In genomic region chr1:67134692-67135091, GRCh38 we compare ENCODE assay signal across 10 cellular contexts. TPM values are rescaled to one million over a fixed set of nuclear protein-coding genes. Genes with fewer than 3 reads are reported as not detected.
A peak's percentile ranks its signal among the peaks of the same experiment; 100 is the strongest.
DNase-seq lines count a peak whose midpoint lies in the region; ATAC-seq, FAIRE-seq and TF ChIP-seq lines count a peak whose summit lies in the region.
"Had no signal": no experiment of that assay in that cellular context is flagged by ENCODE, and none has a peak within 500 bp of the region (broad histone marks: within the 10 kb centered on the region; RNA-seq: fewer than 3 reads in every experiment).

TSS of gene C1orf141 (minus strand) at chr1:67134970. CDS start at chr1:67127240, 7,730 bp downstream.

- TF ChIP-seq CTCF in breast epithelium (IDR thresholded peaks at IDR 0.05) (no peak), MCF 10A (IDR thresholded peaks at IDR 0.05; ENCODE audit: unreplicated experiment) (no peak), H1 (IDR thresholded peaks at IDR 0.05; ENCODE audit: control extremely low read depth in 1 of 3, insufficient read depth in 1 of 3, low read depth in 1 of 3, low read length in 3 of 3) (no peak), mesothelial cell of epicardium (IDR thresholded peaks at IDR 0.05; ENCODE audit: unreplicated experiment) (no peak), upper lobe of right lung (IDR thresholded peaks at IDR 0.05) (no peak)

- no peak within 1 kb of the TSS for H4K91ac ChIP-seq in H1 (replicated peaks; ENCODE audit: insufficient read length, low read length)

- ATAC-seq in upper lobe of right lung (peak; percentile 60), HG02588 (IDR thresholded peaks at IDR 0.05; ENCODE audit: unreplicated experiment) (no peak)

- H3K27ac Mint-ChIP-seq in MCF 10A (ENCODE audit: low read depth, unreplicated experiment) (no peak within 1 kb of the TSS), mesothelial cell of epicardium (peak within 1 kb of the TSS; percentile 45)

- no peaks in the 10 kb centered on the region for H3K79me2 ChIP-seq in H1 (ENCODE audit: control insufficient read depth in 1 of 2, insufficient read depth in 2 of 2, low read length in 2 of 2)

- H2BK5ac ChIP-seq in H1 (ENCODE audit: low read depth, low read length), result no peak within 1 kb of the TSS

- H2BK20ac ChIP-seq in H1 (ENCODE audit: low read length), result no peak within 1 kb of the TSS

- CTCF ChIA-PET in MCF 10A (lab: Yijun Ruan, JAX), result interaction anchor here (0.6 to 5.7 kb wide), 2 partner anchors 10 to 14 kb away, joined by 4 to 36 read pairs; no protein-coding TSS in a partner anchor
- CTCF ChIA-PET in H1 (lab: Charles Lee; ENCODE audit: partially characterized antibody), result interaction anchor here (0.6 to 4.1 kb wide), 7 partner anchors 8 to 409 kb away, joined by 3 to 20 read pairs (median 5); no protein-coding TSS in a partner anchor

- POLR2A ChIA-PET in MCF 10A (lab: Yijun Ruan, JAX) (interaction anchor here (1.4 to 1.6 kb wide), 2 partner anchors 74 to 82 kb away, joined by 4 to 5 read pairs; no protein-coding TSS in a partner anchor), H1 (lab: Charles Lee; ENCODE audit: partially characterized antibody) (interaction anchor here (0.6 kb wide), 2 partner anchors 78 to 308 kb away, joined by 3 read pairs; no protein-coding TSS in a partner anchor)

- H2BK120ac ChIP-seq in H1 (replicated peaks; ENCODE audit: low read depth, low read length), result no peak within 1 kb of the TSS

- H3K18ac ChIP-seq in H1 (ENCODE audit: extremely low read depth, low read length), result no peak within 1 kb of the TSS

- DNase-seq in breast epithelium (ENCODE audit: low spot score in 2 of 2) (no peak), MCF 10A (ENCODE audit: unreplicated experiment) (no peak), H1 (ENCODE audit: low read depth in 1 of 2, low spot score in 2 of 2) (peak in 1 of 2 experiments; percentile 53), mesothelial cell of epicardium (ENCODE audit: low spot score in 2 of 2, unreplicated experiment in 2 of 2) (no peak), upper lobe of right lung (peak; percentile 67), MV-4-11 (lab: John Stamatoyannopoulos, UW) (no peak), COLO668 (lab: John Stamatoyannopoulos, UW; ENCODE audit: unreplicated experiment) (no peak)

- no peak within 1 kb of the TSS for H3K4me3 Mint-ChIP-seq in MCF 10A (ENCODE audit: unreplicated experiment)
- peak within 1 kb of the TSS; percentile 59 for H3K4me3 Mint-ChIP-seq in mesothelial cell of epicardium

- H4K5ac ChIP-seq in H1 (ENCODE audit: insufficient read length, low read depth, low read length), result no peak within 1 kb of the TSS

- no peaks in the 10 kb centered on the region; the same call in 1 of the 2 replicates for H3K23me2 ChIP-seq in H1 (ENCODE audit: low read depth, low read length)

- H2AK5ac ChIP-seq in H1 (ENCODE audit: low read depth, low read length), result no peak within 1 kb of the TSS

- WGBS in H1 (ENCODE audit: extremely low coverage in 1 of 2, insufficient coverage in 1 of 2, insufficient read length in 1 of 2, insufficient replicate concordance in 2 of 2, low coverage in 1 of 2, low lambda C conversion rate in 2 of 2, missing lambda C conversion rate in 1 of 2), 2 experiments, result 20% methylated on average over 27 of the region's 28 CpGs; no CpG with 5 or more reads in 1 of the 2 experiments

- H3K9me3 ChIP-seq in breast epithelium (no peaks in the 10 kb centered on the region), H1 (ENCODE audit: insufficient read depth in 2 of 2, low read depth in 1 of 2, low read length in 1 of 2) (no peaks in the 10 kb centered on the region), upper lobe of right lung (no peaks in the 10 kb centered on the region)

- H3K27me3 Mint-ChIP-seq in MCF 10A (ENCODE audit: insufficient read depth, unreplicated experiment) (no peaks in the 10 kb centered on the region), mesothelial cell of epicardium (ENCODE audit: low read depth) (no peaks in the 10 kb centered on the region)

- H2AFZ ChIP-seq in H1 (ENCODE audit: low read length), result peak within 1 kb of the TSS; percentile 67; the same call in 1 of the 2 replicates

- H3K27me3 ChIP-seq in breast epithelium (no peaks in the 10 kb centered on the region), H1 (replicated peaks in 1 of 4; ENCODE audit: control insufficient read depth in 3 of 4, extremely low read depth in 1 of 4, insufficient read depth in 3 of 4, low read length in 3 of 4) (0 out of 7 replicates have a peak, but pooled peaks cover 0 to 2% (median 0%) of the 10 kb centered on the region in 4 experiments), upper lobe of right lung (no peaks in the 10 kb centered on the region)
- H3K27me3 ChIP-seq: BLaER1 treated with 17β-estradiol and CSF1 and Interleukin-3, amounts not matched to agents 10 nM and 100 nM had no signal

- TF ChIP-seq EP300 in H1 (IDR thresholded peaks at IDR 0.05; ENCODE audit: borderline replicate concordance in 1 of 2, low read depth in 2 of 2, low read length in 2 of 2), result no peak

- BruUV-seq in MCF 10A (replicated peaks; lab: Mats Ljungman, UMichigan), result no TSS peak

- H3K14ac ChIP-seq in H1 (ENCODE audit: insufficient read length), result no peak within 1 kb of the TSS

- no peaks in the 10 kb centered on the region for H3K36me3 Mint-ChIP-seq in MCF 10A (ENCODE audit: insufficient read depth, unreplicated experiment)
- no peaks in the 10 kb centered on the region for H3K36me3 Mint-ChIP-seq in mesothelial cell of epicardium

- no peak within 1 kb of the TSS for H2BK15ac ChIP-seq in H1 (ENCODE audit: low read length)

- H4K20me1 ChIP-seq in H1 (replicated peaks in 1 of 2; ENCODE audit: control insufficient read depth in 1 of 2, insufficient read depth in 2 of 2, low read length in 2 of 2), result no peaks in the 10 kb centered on the region
- H4K20me1 ChIP-seq: BLaER1 treated with 17β-estradiol and CSF1 and Interleukin-3, amounts not matched to agents 10 nM and 100 nM had no signal

- H3K36me3 ChIP-seq in breast epithelium (no peaks in the 10 kb centered on the region), H1 (ENCODE audit: control insufficient read depth in 2 of 4, insufficient read depth in 4 of 4, low read length in 3 of 4) (no peaks in the 10 kb centered on the region), upper lobe of right lung (no peaks in the 10 kb centered on the region)
- H3K36me3 ChIP-seq: BLaER1 treated with 17β-estradiol and CSF1 and Interleukin-3, amounts not matched to agents 10 nM and 100 nM had no signal

- no peak for TF ChIP-seq RAD21 in H1 (IDR thresholded peaks at IDR 0.05 in 1 of 2, conservative IDR thresholded peaks at IDR 0.05 in 1 of 2; ENCODE audit: low read depth in 2 of 2, low read length in 2 of 2)

- intact Hi-C loops in breast epithelium (cut with DNase I; ENCODE audit: low total_unique reads) (no loop called here), MCF 10A (cut with micrococcal nuclease) (no loop called here), upper lobe of right lung (cut with DNase I) (no loop called here)

- H3K4me3 ChIP-seq in breast epithelium (peak within 1 kb of the TSS in 2 of 3 donors; percentile 28 to 50), H1 (ENCODE audit: extremely low read depth in 1 of 4, insufficient read depth in 2 of 4, low read depth in 3 of 4, low read length in 4 of 4) (peak within 1 kb of the TSS; percentile 39 to 56 (median 49); a peak in 7 of 8 replicates), upper lobe of right lung (peak within 1 kb of the TSS; percentile 23)
- H3K4me3 ChIP-seq: BLaER1 treated with 17β-estradiol and CSF1 and Interleukin-3, amounts not matched to agents 10 nM and 100 nM had no signal

- H3K4ac ChIP-seq in H1 (replicated peaks; ENCODE audit: insufficient read length, low read depth, low read length), result no peak within 1 kb of the TSS

- H3K4me2 ChIP-seq in H1 (ENCODE audit: insufficient read depth in 1 of 2, low read depth in 2 of 2, low read length in 2 of 2), result peak within 1 kb of the TSS; percentile 54 to 68
- H3K4me2 ChIP-seq: BLaER1 treated with 17β-estradiol and CSF1 and Interleukin-3, amounts not matched to agents 10 nM and 100 nM had no signal

- H3K56ac ChIP-seq in H1 (replicated peaks; ENCODE audit: insufficient read length, low read depth, low read length), result no peak within 1 kb of the TSS

- H3K23ac ChIP-seq in H1 (ENCODE audit: insufficient read length), result no peak within 1 kb of the TSS

- H3K27ac ChIP-seq in breast epithelium (no peak within 1 kb of the TSS), H1 (ENCODE audit: low read depth, low read length) (no peak within 1 kb of the TSS), upper lobe of right lung (no peak within 1 kb of the TSS)
- H3K27ac ChIP-seq: BLaER1 treated with 17β-estradiol and CSF1 and Interleukin-3, amounts not matched to agents 10 nM and 100 nM had no signal

- H2BK12ac ChIP-seq in H1 (ENCODE audit: low read depth, low read length), result no peak within 1 kb of the TSS

- H3K4me1 ChIP-seq in breast epithelium (no peaks in the 10 kb centered on the region), H1 (replicated peaks in 1 of 4; ENCODE audit: control insufficient read depth in 3 of 4, insufficient read depth in 4 of 4, low read length in 3 of 4) (peaks cover 2 to 7% (median 4%) of the 10 kb centered on the region in 4 experiments; a peak in 4 of 7 replicates), upper lobe of right lung (no peaks in the 10 kb centered on the region)
- H3K4me1 ChIP-seq: BLaER1 treated with 17β-estradiol and CSF1 and Interleukin-3, amounts not matched to agents 10 nM and 100 nM had no signal

- no peak within 1 kb of the TSS for H4K8ac ChIP-seq in H1 (ENCODE audit: extremely low read depth, insufficient read depth, low read length)

- peaks cover 7% of the 10 kb centered on the region for H3K4me1 Mint-ChIP-seq in MCF 10A (ENCODE audit: insufficient read depth, unreplicated experiment)
- H3K4me1 Mint-ChIP-seq in mesothelial cell of epicardium, result peaks cover 18% of the 10 kb centered on the region

- FAIRE-seq in H1 (lab: Jason Lieb, UNC), result no peak

- H3K79me1 ChIP-seq in H1 (ENCODE audit: low read depth, low read length), result no peaks in the 10 kb centered on the region

- H3K9me3 Mint-ChIP-seq in MCF 10A (ENCODE audit: unreplicated experiment), result no peaks in the 10 kb centered on the region
- H3K9me3 Mint-ChIP-seq in mesothelial cell of epicardium, result no peaks in the 10 kb centered on the region

- TF ChIP-seq POLR2A in breast epithelium (IDR thresholded peaks at IDR 0.05), result no peak
- no peak for TF ChIP-seq POLR2A in H1 (IDR thresholded peaks at IDR 0.05; ENCODE audit: control extremely low read depth in 1 of 2, low read depth in 2 of 2, low read length in 2 of 2)

- H3K9ac ChIP-seq in H1 (replicated peaks in 1 of 4; ENCODE audit: extremely low read depth in 1 of 4, low read depth in 3 of 4, low read length in 3 of 4), result no peak within 1 kb of the TSS; a peak in 2 of 7 replicates
- H3K9ac ChIP-seq: BLaER1 treated with 17β-estradiol and CSF1 and Interleukin-3, amounts not matched to agents 10 nM and 100 nM had no signal

RNA-seq across cellular contexts. Expression of gene C1orf141, which starts in this region (rescaled TPM):
- total RNA-seq in breast epithelium, result not detected
- not detected in 2 replicates for total RNA-seq in MCF 10A (2022)
- total RNA-seq in H1 (2021; fragmentation: NEBNext Ultra II Directional; extraction: Animal tissue kit (Norgen Biotek cat#: 25700)), result not detected in 2 replicates
- polyA plus RNA-seq in H1 (2011; rRNA removed), result not detected in 2 replicates
- polyA plus RNA-seq in H1 (2011; cell fraction: cytosol; rRNA removed), result not detected
- not detected for polyA plus RNA-seq in H1 (2011; cell fraction: nucleus; rRNA removed)
- not detected in 4 replicates for polyA plus RNA-seq in H1 (2012, experiment 1 of 2)
- polyA plus RNA-seq in H1 (2012, experiment 2 of 2), result not detected
- polyA plus RNA-seq in H1 (2013, experiment 1 of 2), result not detected
- polyA plus RNA-seq in H1 (2013, experiment 2 of 2), result not detected
- not detected in 2 replicates for polyA minus RNA-seq in H1 (2011; rRNA and poly(A)+ RNA removed)
- not detected for polyA minus RNA-seq in H1 (2011; cell fraction: cytosol; rRNA and poly(A)+ RNA removed)
- not detected for polyA minus RNA-seq in H1 (2011; cell fraction: nucleus; rRNA and poly(A)+ RNA removed)
- 0.22 to 0.23 TPM in 2 of 3 replicates, not detected in the other for total RNA-seq in mesothelial cell of epicardium
- not detected for total RNA-seq in upper lobe of right lung
- total RNA-seq: dermis microvascular lymphatic vessel endothelial cell had no signal

Comparison
In these comparisons a context has a peak if more than half of its experiments do, and no peak if none do; other contexts are left out.
1. Peak in DNase-seq, ATAC-seq and H3K4me3 ChIP-seq in upper lobe of right lung; RNA of the gene not detected or under 1 TPM.